ENCODE assay signal across 1 cellular context in the genomic region with DNA sequence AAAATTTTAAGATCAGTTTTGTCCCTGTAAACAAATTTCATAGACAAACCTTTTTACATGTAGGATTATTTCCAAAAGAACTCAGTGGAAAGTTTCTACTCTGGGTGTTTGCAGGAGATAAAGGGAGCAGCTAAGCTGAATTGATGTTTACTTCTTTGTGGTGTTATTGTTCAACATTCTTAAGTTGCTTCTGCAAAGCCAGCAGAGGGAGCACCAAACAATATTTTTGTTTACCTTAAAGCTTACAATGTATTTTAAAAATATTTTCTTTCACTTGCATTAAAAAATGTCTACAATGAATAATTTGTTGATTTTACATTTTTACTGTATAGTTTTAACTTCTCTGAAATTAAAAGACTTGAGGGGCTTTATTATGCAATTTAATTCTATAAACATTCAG.
TF ChIP-seq lines count a peak whose summit lies in the region.

No MANE protein-coding gene starts in this region.

TF ChIP-seq in SK-N-SH treated with all-trans-retinoic acid at 6 μM for 48 hours, 23 proteins besides CTCF, POLR2A, EP300 and RAD21 (continued from another document):
- TF ChIP-seq, protein P1, sequence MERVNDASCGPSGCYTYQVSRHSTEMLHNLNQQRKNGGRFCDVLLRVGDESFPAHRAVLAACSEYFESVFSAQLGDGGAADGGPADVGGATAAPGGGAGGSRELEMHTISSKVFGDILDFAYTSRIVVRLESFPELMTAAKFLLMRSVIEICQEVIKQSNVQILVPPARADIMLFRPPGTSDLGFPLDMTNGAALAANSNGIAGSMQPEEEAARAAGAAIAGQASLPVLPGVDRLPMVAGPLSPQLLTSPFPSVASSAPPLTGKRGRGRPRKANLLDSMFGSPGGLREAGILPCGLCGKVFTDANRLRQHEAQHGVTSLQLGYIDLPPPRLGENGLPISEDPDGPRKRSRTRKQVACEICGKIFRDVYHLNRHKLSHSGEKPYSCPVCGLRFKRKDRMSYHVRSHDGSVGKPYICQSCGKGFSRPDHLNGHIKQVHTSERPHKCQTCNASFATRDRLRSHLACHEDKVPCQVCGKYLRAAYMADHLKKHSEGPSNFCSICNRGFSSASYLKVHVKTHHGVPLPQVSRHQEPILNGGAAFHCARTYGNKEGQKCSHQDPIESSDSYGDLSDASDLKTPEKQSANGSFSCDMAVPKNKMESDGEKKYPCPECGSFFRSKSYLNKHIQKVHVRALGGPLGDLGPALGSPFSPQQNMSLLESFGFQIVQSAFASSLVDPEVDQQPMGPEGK (CRISPR knock-in tag; IDR thresholded peaks at IDR 0.05; ENCODE audit: borderline replicate concordance): no peak
